ENCODE assay signal across 5 cellular contexts in genomic region chr13:84910423-84910822, GRCh38.
"Had no signal": no experiment of that assay in that cellular context is flagged by ENCODE, and none has a peak within 500 bp of the region (broad histone marks: within the 10 kb centered on the region; RNA-seq: fewer than 3 reads in every experiment).

No MANE protein-coding gene starts in this region.

- H3K4me3 ChIP-seq: GM23338, K562 had no signal

- ATAC-seq: GM23338, K562 had no signal

- H3K4me2 ChIP-seq: GM23338 had no signal

- DNase-seq: H9, HCEC 1CT, IMR-90 had no signal

- H2AFZ ChIP-seq: GM23338 had no signal

- H3K4me1 Mint-ChIP-seq: GM23338, H9 had no signal

- H3K27ac Mint-ChIP-seq: GM23338, H9 had no signal

- H3K4me3 Mint-ChIP-seq: GM23338, H9 had no signal

- H3K9me3 Mint-ChIP-seq: GM23338 had no signal
